In genomic region chr7:5699951-5700384, GRCh38 we compare ENCODE assay signal across 8 cellular contexts.
DNase-seq lines count a peak whose midpoint lies in the region; ATAC-seq, FAIRE-seq and TF ChIP-seq lines count a peak whose summit lies in the region.

No MANE protein-coding gene starts in this region.

- H3K4me3 ChIP-seq in OCI-LY3 (ENCODE audit: low read length) (no peak overlapping the region), astrocyte (ENCODE audit: insufficient read depth, low read depth, low read length) (no peak overlapping the region), neural progenitor cell (no peak overlapping the region), tibial artery (no peak overlapping the region), WERI-Rb-1 (ENCODE audit: low read depth, low read length) (no peak overlapping the region)

- H3K4me1 Mint-ChIP-seq in astrocyte (ENCODE audit: low read depth, unreplicated experiment) = peaks cover 73% of the 10 kb centered on the region
- H3K4me1 Mint-ChIP-seq in neural progenitor cell = peaks cover 55% of the 10 kb centered on the region

- H4K20me1 ChIP-seq in OCI-LY3 (ENCODE audit: insufficient read depth, low read length) (no peaks in the 10 kb centered on the region), astrocyte (ENCODE audit: insufficient read depth, low read length) (no peaks in the 10 kb centered on the region), neural progenitor cell (ENCODE audit: low read depth) (peaks cover 20% of the 10 kb centered on the region)

- H3K27ac ChIP-seq in OCI-LY3 (ENCODE audit: low read length) (peak overlapping the region; percentile 94), astrocyte (ENCODE audit: low read depth, low read length) (peak overlapping the region; percentile 74), neural progenitor cell (no peak overlapping the region), tibial artery (peak overlapping the region; percentile 87 to 92), WERI-Rb-1 (no peak overlapping the region)

- TF ChIP-seq CTCF in OCI-LY3 (IDR thresholded peaks at IDR 0.05; ENCODE audit: low read depth, low read length) (no peak), astrocyte (IDR thresholded peaks at IDR 0.05; ENCODE audit: insufficient read depth, low read depth, low read length) (no peak), neural progenitor cell (IDR thresholded peaks at IDR 0.05) (no peak), tibial artery (IDR thresholded peaks at IDR 0.05) (no peak), WERI-Rb-1 (IDR thresholded peaks at IDR 0.05; ENCODE audit: low read depth, low read length) (no peak)

- H3K4me3 Mint-ChIP-seq in astrocyte (ENCODE audit: unreplicated experiment) (peak overlapping the region; percentile 45), neural progenitor cell (peak overlapping the region; percentile 28)

- H3K4me2 ChIP-seq in OCI-LY3 (ENCODE audit: low read length) (peak overlapping the region; percentile 61), astrocyte (ENCODE audit: low read length) (peak overlapping the region; percentile 29), neural progenitor cell (no peak overlapping the region)

- peaks cover 95% of the 10 kb centered on the region for H3K4me1 ChIP-seq in OCI-LY3 (ENCODE audit: low read length)
- peaks cover 53% of the 10 kb centered on the region for H3K4me1 ChIP-seq in astrocyte (ENCODE audit: insufficient read depth, low read length)
- H3K4me1 ChIP-seq in neural progenitor cell = peaks cover 13% of the 10 kb centered on the region
- H3K4me1 ChIP-seq in tibial artery = peaks cover 12 to 74% (median 56%) of the 10 kb centered on the region in 4 donors

- H3F3A ChIP-seq in neural progenitor cell (ENCODE audit: low read depth) = no peaks in the 10 kb centered on the region

- H2AFZ ChIP-seq in OCI-LY3 (ENCODE audit: low read depth, low read length) (no peak overlapping the region), astrocyte (ENCODE audit: low read depth, low read length) (no peak overlapping the region), neural progenitor cell (replicated peaks) (no peak overlapping the region)

- H3K9me3 ChIP-seq in OCI-LY3 (ENCODE audit: insufficient read depth, low read length) = no peaks in the 10 kb centered on the region
- no peaks in the 10 kb centered on the region for H3K9me3 ChIP-seq in astrocyte (ENCODE audit: insufficient read depth, low read depth, low read length)
- H3K9me3 ChIP-seq in neural progenitor cell (ENCODE audit: low read depth) = no peaks in the 10 kb centered on the region
- no peaks in the 10 kb centered on the region for H3K9me3 ChIP-seq in tibial artery
- no peaks in the 10 kb centered on the region for H3K9me3 ChIP-seq in WERI-Rb-1 (ENCODE audit: severe bottlenecking)

- intact Hi-C loops in tibial artery (cut with DNase I; ENCODE audit: low total_unique reads) = no loop called here

- DNase-seq in astrocyte (ENCODE audit: low read depth) (no peak), neural progenitor cell (ENCODE audit: low spot score) (peak; percentile 25), tibial artery (no peak), WERI-Rb-1 (no peak), NCI-H510A treated with DMSO at 0.1 percent for 48 hours (lab: John Stamatoyannopoulos, UW) (no peak)

- peaks cover 23% of the 10 kb centered on the region for H3K36me3 Mint-ChIP-seq in astrocyte (ENCODE audit: low read depth, unreplicated experiment)
- peaks cover 12% of the 10 kb centered on the region for H3K36me3 Mint-ChIP-seq in neural progenitor cell

- peak; percentile 59 for ATAC-seq in GM18498 (IDR thresholded peaks at IDR 0.05; ENCODE audit: unreplicated experiment)
- ATAC-seq in HG02588 (IDR thresholded peaks at IDR 0.05; ENCODE audit: unreplicated experiment) = peak; percentile 60

- H3K9ac ChIP-seq in OCI-LY3 (ENCODE audit: low read length) (peak overlapping the region; percentile 83), astrocyte (ENCODE audit: low read length) (peak overlapping the region; percentile 66), neural progenitor cell (no peak overlapping the region)

- H3K27me3 Mint-ChIP-seq in astrocyte (ENCODE audit: low read depth, unreplicated experiment) = no peaks in the 10 kb centered on the region
- H3K27me3 Mint-ChIP-seq in neural progenitor cell (ENCODE audit: insufficient read depth, low read depth) = peaks cover 6% of the 10 kb centered on the region

- H3K36me3 ChIP-seq in OCI-LY3 (replicated peaks; ENCODE audit: low read depth, low read length) (peaks cover 16% of the 10 kb centered on the region), astrocyte (ENCODE audit: insufficient read depth, low read length) (peaks cover 10% of the 10 kb centered on the region), neural progenitor cell (no peaks in the 10 kb centered on the region), tibial artery (peaks cover 0 to 19% (median 6%) of the 10 kb centered on the region in 3 donors), WERI-Rb-1 (peaks cover 16% of the 10 kb centered on the region)

- no peaks in the 10 kb centered on the region for H3K9me3 Mint-ChIP-seq in astrocyte (ENCODE audit: unreplicated experiment)
- H3K9me3 Mint-ChIP-seq in neural progenitor cell = no peaks in the 10 kb centered on the region

- peaks cover 20% of the 10 kb centered on the region for H3K79me2 ChIP-seq in OCI-LY3 (ENCODE audit: low read length)
- peaks cover 37% of the 10 kb centered on the region for H3K79me2 ChIP-seq in astrocyte (ENCODE audit: insufficient read depth, low read length)
- no peaks in the 10 kb centered on the region for H3K79me2 ChIP-seq in neural progenitor cell (ENCODE audit: low read depth)

- H3K27ac Mint-ChIP-seq in astrocyte (ENCODE audit: unreplicated experiment) (peak overlapping the region; percentile 87), neural progenitor cell (peak overlapping the region; percentile 73)

- H3K27me3 ChIP-seq in OCI-LY3 (ENCODE audit: low read depth, low read length) (no peaks in the 10 kb centered on the region), astrocyte (ENCODE audit: insufficient read depth, low read length) (no peaks in the 10 kb centered on the region), neural progenitor cell (no peaks in the 10 kb centered on the region), tibial artery (no peaks in the 10 kb centered on the region), WERI-Rb-1 (ENCODE audit: insufficient read depth, low read depth, severe bottlenecking) (no peaks in the 10 kb centered on the region)

- FAIRE-seq in astrocyte (lab: Jason Lieb, UNC) = no peak

Comparison
In these comparisons a context has a peak if more than half of its experiments do, and no peak if none do; other contexts are left out.
1. H3K27ac ChIP-seq: peak in OCI-LY3 (single experiment), astrocyte (single experiment) and tibial artery (2 of 2); none in neural progenitor cell (single experiment) and WERI-Rb-1 (single experiment).